Comparison of ENCODE assay signal across 20 cellular contexts in genomic region chr4:36747277-36748129, GRCh38.
DNase-seq lines count a peak whose midpoint lies in the region; ATAC-seq and TF ChIP-seq lines count a peak whose summit lies in the region.
"Had no signal": no experiment of that assay in that cellular context is flagged by ENCODE, and none has a peak within 500 bp of the region (broad histone marks: within the 10 kb centered on the region; RNA-seq: fewer than 3 reads in every experiment).

No MANE protein-coding gene starts in this region.

- H3K4me3 Mint-ChIP-seq in natural killer cell treated with Interleukin-12 subunit alpha and Interleukin-12 subunit beta and Interleukin-15 and Interleukin-18, amount 100 ng/mL, for 72 hours: no peak overlapping the region
- H3K4me3 Mint-ChIP-seq in natural killer cell: no peak overlapping the region
- no peak overlapping the region for H3K4me3 Mint-ChIP-seq in endodermal cell
- H3K4me3 Mint-ChIP-seq in activated CD4-positive, alpha-beta T cell treated with anti-CD3 and anti-CD28 coated beads for 36 hours: no peak overlapping the region
- H3K4me3 Mint-ChIP-seq: CD4-positive, alpha-beta memory T cell; HFFc6 had no signal

- ATAC-seq in natural killer cell treated with Interleukin-12 subunit alpha and Interleukin-12 subunit beta and Interleukin-15 and Interleukin-18, amount 100 ng/mL, for 72 hours: peak; percentile 36 to 44
- no peak for ATAC-seq in natural killer cell
- peak; percentile 11 for ATAC-seq in mucosa of descending colon
- no peak for ATAC-seq in activated CD4-positive, alpha-beta T cell treated with anti-CD3 and anti-CD28 coated beads for 36 hours
- ATAC-seq in HG03095 (IDR thresholded peaks at IDR 0.05; ENCODE audit: unreplicated experiment): no peak

- 88 to 93% methylated on average over 3 to 16 of the region's 16 CpGs for WGBS in endodermal cell (ENCODE audit: insufficient coverage in 1 of 2, insufficient read length in 1 of 2), 2 experiments

- intact Hi-C loops in natural killer cell (cut with micrococcal nuclease): no loop called here
- intact Hi-C loops in mucosa of descending colon (cut with DNase I, micrococcal nuclease): no loop called here
- intact Hi-C loops in activated CD4-positive, alpha-beta T cell treated with anti-CD3 and anti-CD28 coated beads for 36 hours (cut with DNase I, micrococcal nuclease): no loop called here
- intact Hi-C loops in left ventricle myocardium inferior (cut with micrococcal nuclease): no loop called here

- H3K36me3 ChIP-seq in endodermal cell (ENCODE audit: control insufficient read depth, insufficient read depth, low read length) (no peaks in the 10 kb centered on the region), mucosa of descending colon (ENCODE audit: low read depth) (no peaks in the 10 kb centered on the region), left ventricle myocardium inferior (no peaks in the 10 kb centered on the region)
- H3K36me3 ChIP-seq: BE2C had no signal

- H3K4me3 ChIP-seq in endodermal cell (ENCODE audit: low read length) (no peak overlapping the region), mucosa of descending colon (no peak overlapping the region), left ventricle myocardium inferior (no peak overlapping the region)
- H3K4me3 ChIP-seq: GM23248 had no signal

- TF ChIP-seq CTCF in natural killer cell (IDR thresholded peaks at IDR 0.05) (no peak), endodermal cell (conservative IDR thresholded peaks at IDR 0.05) (peak; percentile 17), mucosa of descending colon (IDR thresholded peaks at IDR 0.05) (no peak), left ventricle myocardium inferior (IDR thresholded peaks at IDR 0.05; ENCODE audit: borderline replicate concordance) (no peak)

- H3K4me1 ChIP-seq in endodermal cell (ENCODE audit: control insufficient read depth, insufficient read depth, low read length) (no peaks in the 10 kb centered on the region), mucosa of descending colon (ENCODE audit: low read depth) (no peaks in the 10 kb centered on the region), left ventricle myocardium inferior (no peaks in the 10 kb centered on the region)
- H3K4me1 ChIP-seq: BE2C had no signal

- H3K27me3 ChIP-seq in endodermal cell (ENCODE audit: control insufficient read depth, insufficient read depth, low read length, poor library complexity, severe bottlenecking) (no peaks in the 10 kb centered on the region), left ventricle myocardium inferior (ENCODE audit: low read depth) (no peaks in the 10 kb centered on the region)
- H3K27me3 ChIP-seq: BE2C had no signal

- no peaks in the 10 kb centered on the region for H3K9me3 Mint-ChIP-seq in natural killer cell treated with Interleukin-12 subunit alpha and Interleukin-12 subunit beta and Interleukin-15 and Interleukin-18, amount 100 ng/mL, for 72 hours
- peaks cover 0 to 3% of the 10 kb centered on the region in 2 donors for H3K9me3 Mint-ChIP-seq in natural killer cell
- H3K9me3 Mint-ChIP-seq in endodermal cell: no peaks in the 10 kb centered on the region
- H3K9me3 Mint-ChIP-seq in activated CD4-positive, alpha-beta T cell treated with anti-CD3 and anti-CD28 coated beads for 36 hours (ENCODE audit: low read depth): no peaks in the 10 kb centered on the region

- H3K9ac ChIP-seq in endodermal cell (ENCODE audit: extremely low read depth, low read length, poor library complexity, severe bottlenecking): no peak overlapping the region
- H3K9ac ChIP-seq: GM23248 had no signal

- H3K9me3 ChIP-seq in endodermal cell (ENCODE audit: control insufficient read depth, low read length) (no peaks in the 10 kb centered on the region), mucosa of descending colon (no peaks in the 10 kb centered on the region), left ventricle myocardium inferior (replicated peaks) (no peaks in the 10 kb centered on the region)
- H3K9me3 ChIP-seq: BE2C had no signal

- no peaks in the 10 kb centered on the region for H3K36me3 Mint-ChIP-seq in natural killer cell treated with Interleukin-12 subunit alpha and Interleukin-12 subunit beta and Interleukin-15 and Interleukin-18, amount 100 ng/mL, for 72 hours
- H3K36me3 Mint-ChIP-seq in natural killer cell: no peaks in the 10 kb centered on the region
- H3K36me3 Mint-ChIP-seq in endodermal cell (ENCODE audit: low read depth): no peaks in the 10 kb centered on the region
- H3K36me3 Mint-ChIP-seq in activated CD4-positive, alpha-beta T cell treated with anti-CD3 and anti-CD28 coated beads for 36 hours (ENCODE audit: low read depth): no peaks in the 10 kb centered on the region
- H3K36me3 Mint-ChIP-seq: CD4-positive, alpha-beta memory T cell; IgD-negative memory B cell had no signal

- H3K4me1 Mint-ChIP-seq in natural killer cell treated with Interleukin-12 subunit alpha and Interleukin-12 subunit beta and Interleukin-15 and Interleukin-18, amount 100 ng/mL, for 72 hours (ENCODE audit: low read depth in 2 of 2): no peaks in the 10 kb centered on the region
- H3K4me1 Mint-ChIP-seq in natural killer cell (no peaks in the 10 kb centered on the region), endodermal cell (no peaks in the 10 kb centered on the region)
- H3K4me1 Mint-ChIP-seq in activated CD4-positive, alpha-beta T cell treated with anti-CD3 and anti-CD28 coated beads for 36 hours: no peaks in the 10 kb centered on the region
- H3K4me1 Mint-ChIP-seq: CD4-positive, alpha-beta memory T cell; IgD-negative memory B cell had no signal

- no peak overlapping the region for H3K27ac Mint-ChIP-seq in natural killer cell treated with Interleukin-12 subunit alpha and Interleukin-12 subunit beta and Interleukin-15 and Interleukin-18, amount 100 ng/mL, for 72 hours
- H3K27ac Mint-ChIP-seq in natural killer cell (no peak overlapping the region), endodermal cell (no peak overlapping the region)
- H3K27ac Mint-ChIP-seq in activated CD4-positive, alpha-beta T cell treated with anti-CD3 and anti-CD28 coated beads for 36 hours: no peak overlapping the region
- H3K27ac Mint-ChIP-seq: CD4-positive, alpha-beta memory T cell; HFFc6 had no signal

- POLR2A ChIA-PET in activated CD4-positive, alpha-beta T cell treated with anti-CD3 and anti-CD28 coated beads for 36 hours (lab: Charles Lee): no interaction called here

- no peaks in the 10 kb centered on the region for H3K27me3 Mint-ChIP-seq in natural killer cell treated with Interleukin-12 subunit alpha and Interleukin-12 subunit beta and Interleukin-15 and Interleukin-18, amount 100 ng/mL, for 72 hours
- H3K27me3 Mint-ChIP-seq in natural killer cell (ENCODE audit: low read depth in 2 of 2): no peaks in the 10 kb centered on the region
- no peaks in the 10 kb centered on the region for H3K27me3 Mint-ChIP-seq in endodermal cell (ENCODE audit: insufficient read depth)
- H3K27me3 Mint-ChIP-seq in activated CD4-positive, alpha-beta T cell treated with anti-CD3 and anti-CD28 coated beads for 36 hours: peaks cover 4% of the 10 kb centered on the region
- H3K27me3 Mint-ChIP-seq: CD4-positive, alpha-beta memory T cell; IgD-negative memory B cell had no signal

- no peak for DNase-seq in natural killer cell treated with Interleukin-12 subunit alpha and Interleukin-12 subunit beta and Interleukin-15 and Interleukin-18, amount 100 ng/mL, for 72 hours (ENCODE audit: low spot score)
- DNase-seq in natural killer cell (no peak), endodermal cell (peak; percentile 84), mucosa of descending colon (no peak), foreskin melanocyte (no peak), left ventricle myocardium inferior (no peak)
- DNase-seq in activated CD4-positive, alpha-beta T cell treated with anti-CD3 and anti-CD28 coated beads for 36 hours: no peak
- DNase-seq: BE2C; Calu3; CD4-positive, alpha-beta memory T cell; GM23248; HFFc6; NCI-H1105; NCI-H187 treated with DMSO at 0.1 percent for 48 hours; NCI-H2171; NCI-H446 treated with DMSO at 0.1 percent for 48 hours; RPMI8226 had no signal

- H3K27ac ChIP-seq in endodermal cell (ENCODE audit: low read depth, low read length) (no peak overlapping the region), left ventricle myocardium inferior (replicated peaks) (no peak overlapping the region)
- H3K27ac ChIP-seq: 22Rv1, GM23248 had no signal

- CTCF ChIA-PET in activated CD4-positive, alpha-beta T cell treated with anti-CD3 and anti-CD28 coated beads for 36 hours (lab: Charles Lee): no interaction called here

Comparison
In these comparisons a context has a peak if more than half of its experiments do, and no peak if none do; other contexts are left out.
1. ATAC-seq: peak in natural killer cell treated with Interleukin-12 subunit alpha and Interleukin-12 subunit beta and Interleukin-15 and Interleukin-18, amount 100 ng/mL, for 72 hours (2 of 2) and mucosa of descending colon (single experiment); none in natural killer cell (0 of 3), activated CD4-positive, alpha-beta T cell treated with anti-CD3 and anti-CD28 coated beads for 36 hours (single experiment) and HG03095 (single experiment).